16 cellular contexts compared by ENCODE assay signal in genomic region chr12:59723520-59723919, GRCh38.
DNase-seq lines count a peak whose midpoint lies in the region; ATAC-seq and TF ChIP-seq lines count a peak whose summit lies in the region.
"Had no signal": no experiment of that assay in that cellular context is flagged by ENCODE, and none has a peak within 500 bp of the region (broad histone marks: within the 10 kb centered on the region; RNA-seq: fewer than 3 reads in every experiment).

No MANE protein-coding gene starts in this region.

- no peaks in the 10 kb centered on the region for H4K20me1 ChIP-seq in IMR-90 (ENCODE audit: insufficient read depth, low read length)
- H4K20me1 ChIP-seq: BLaER1 had no signal

- H3K4ac ChIP-seq in IMR-90 (ENCODE audit: low read depth, low read length), result no peak overlapping the region

- H3K4me1 ChIP-seq in IMR-90 (ENCODE audit: control insufficient read depth, insufficient read depth, low read length) (no peaks in the 10 kb centered on the region), left lung (no peaks in the 10 kb centered on the region), subcutaneous abdominal adipose tissue (ENCODE audit: control insufficient read depth in 5 of 5, insufficient read depth in 5 of 5, low read length in 5 of 5) (peaks cover 0 to 29% (median 0%) of the 10 kb centered on the region in 5 donors)
- H3K4me1 ChIP-seq: BLaER1, HAP-1 had no signal

- no peak; the same call in 1 of the 2 replicates for ATAC-seq in IMR-90 (ENCODE audit: low read depth)
- peak; percentile 75 for ATAC-seq in left lung
- no peak for ATAC-seq in natural killer cell
- no peak for ATAC-seq in HG02981 (IDR thresholded peaks at IDR 0.05; ENCODE audit: unreplicated experiment)

- TF ChIP-seq CTCF in IMR-90 (conservative IDR thresholded peaks at IDR 0.05; ENCODE audit: low read depth, low read length), result no peak
- TF ChIP-seq CTCF in epithelial cell of esophagus (IDR thresholded peaks at IDR 0.05; ENCODE audit: insufficient read depth, low read depth, low read length, missing control alignments), result no peak
- no peak for TF ChIP-seq CTCF in left lung (IDR thresholded peaks at IDR 0.05)
- no peak for TF ChIP-seq CTCF in natural killer cell (IDR thresholded peaks at IDR 0.05)

- H3K36me3 Mint-ChIP-seq in natural killer cell, result no peaks in the 10 kb centered on the region
- H3K36me3 Mint-ChIP-seq: IgD-negative memory B cell had no signal

- no peak overlapping the region for H2BK5ac ChIP-seq in IMR-90 (ENCODE audit: low read depth, low read length, poor library complexity, severe bottlenecking)

- H3K9me1 ChIP-seq in IMR-90 (ENCODE audit: insufficient read depth, low read length), result no peaks in the 10 kb centered on the region

- peaks cover 12 to 15% of the 10 kb centered on the region in 2 donors for H3K4me1 Mint-ChIP-seq in natural killer cell

- H3K27me3 ChIP-seq in IMR-90 (ENCODE audit: control insufficient read depth, insufficient read depth, low read length), result no peaks in the 10 kb centered on the region
- no peaks in the 10 kb centered on the region for H3K27me3 ChIP-seq in left lung
- no peaks in the 10 kb centered on the region for H3K27me3 ChIP-seq in subcutaneous abdominal adipose tissue (ENCODE audit: control insufficient read depth in 5 of 5, insufficient read depth in 4 of 5, low read length in 5 of 5)
- H3K27me3 ChIP-seq: BLaER1 had no signal

- intact Hi-C loops in IMR-90 (cut with micrococcal nuclease), result no loop called here
- intact Hi-C loops in left lung (cut with DNase I), result no loop called here
- intact Hi-C loops in natural killer cell (cut with micrococcal nuclease), result no loop called here

- H3K18ac ChIP-seq in IMR-90 (ENCODE audit: low read depth, low read length), result no peak overlapping the region

- H3K56ac ChIP-seq in IMR-90 (ENCODE audit: extremely low read depth, insufficient read depth, low read length), result no peak overlapping the region

- no peak overlapping the region for H4K91ac ChIP-seq in IMR-90 (ENCODE audit: insufficient read depth, low read depth, low read length)

- H3K27ac ChIP-seq in IMR-90 (ENCODE audit: insufficient read depth, low read length) (no peak overlapping the region), left lung (no peak overlapping the region), subcutaneous abdominal adipose tissue (ENCODE audit: low read depth, low read length) (peak overlapping the region; percentile 32)
- H3K27ac ChIP-seq: BLaER1 had no signal

- H4K8ac ChIP-seq in IMR-90 (ENCODE audit: low read depth in 2 of 2, low read length in 2 of 2), result no peak overlapping the region

- POLR2A ChIA-PET in IMR-90 (lab: Charles Lee; ENCODE audit: unreplicated experiment), result no interaction called here

- no TSS peak for BruUV-seq in IMR-90 (replicated peaks; lab: Mats Ljungman, UMichigan)

- no CpG with 5 or more reads among the region's 2 CpGs for WGBS in IMR-90 (ENCODE audit: extremely low coverage in 2 of 2, insufficient read length in 1 of 2), 2 experiments

- H3K9me3 Mint-ChIP-seq in natural killer cell, result no peaks in the 10 kb centered on the region
- H3K9me3 Mint-ChIP-seq: CD8-positive, alpha-beta memory T cell; IgD-negative memory B cell had no signal

- H2BK120ac ChIP-seq in IMR-90 (ENCODE audit: low read depth, low read length), result no peak overlapping the region

- H2AK5ac ChIP-seq in IMR-90 (ENCODE audit: low read depth, low read length), result no peak overlapping the region

- dilution Hi-C loops in IMR-90 (cut with HindIII; ENCODE audit: low sequenced_read_pairs, unreplicated experiment), result no loop called here

- no peaks in the 10 kb centered on the region for H3K27me3 Mint-ChIP-seq in natural killer cell (ENCODE audit: low read depth in 2 of 2)
- H3K27me3 Mint-ChIP-seq: CD8-positive, alpha-beta memory T cell; IgD-negative memory B cell had no signal

- no peak overlapping the region for H3K4me3 ChIP-seq in IMR-90 (ENCODE audit: insufficient read depth, low read depth, low read length)
- no peak overlapping the region for H3K4me3 ChIP-seq in epithelial cell of esophagus (ENCODE audit: low read length)
- no peak overlapping the region for H3K4me3 ChIP-seq in left lung
- no peak overlapping the region for H3K4me3 ChIP-seq in subcutaneous abdominal adipose tissue (ENCODE audit: low read depth in 1 of 5, low read length in 5 of 5)
- H3K4me3 ChIP-seq: BLaER1, HAP-1 had no signal

- CTCF ChIA-PET in IMR-90 (lab: Yijun Ruan, JAX), result no interaction called here

- H3K27ac Mint-ChIP-seq in natural killer cell, result no peak overlapping the region
- H3K27ac Mint-ChIP-seq: CD8-positive, alpha-beta memory T cell; IgD-negative memory B cell had no signal

- DNase-seq in IMR-90 (peak; percentile 40), epithelial cell of esophagus (ENCODE audit: low read depth) (peak; percentile 36), left lung (no peak), natural killer cell (no peak), NCI-H2171 treated with DMSO at 0.1 percent for 48 hours (lab: John Stamatoyannopoulos, UW) (no peak)
- DNase-seq: 8988T; AML-193; CD8-positive, alpha-beta memory T cell; DND-41; GF-D8 had no signal

- H2AK9ac ChIP-seq in IMR-90 (replicated peaks; ENCODE audit: low read depth, low read length, poor library complexity), result no peak overlapping the region

- H3K9ac ChIP-seq in IMR-90 (ENCODE audit: low read depth, low read length), result no peak overlapping the region
- H3K9ac ChIP-seq in subcutaneous abdominal adipose tissue (ENCODE audit: low read length in 5 of 5), result no peak overlapping the region
- H3K9ac ChIP-seq: BLaER1 had no signal

- no peak for TF ChIP-seq POLR2A in IMR-90 (IDR thresholded peaks at IDR 0.05; ENCODE audit: low read depth, low read length)

- H3K79me1 ChIP-seq in IMR-90 (ENCODE audit: low read depth in 1 of 2, low read length in 2 of 2), result no peaks in the 10 kb centered on the region

- H2BK20ac ChIP-seq in IMR-90 (ENCODE audit: low read depth, low read length), result no peak overlapping the region

- no peak overlapping the region for H3K4me3 Mint-ChIP-seq in natural killer cell
- H3K4me3 Mint-ChIP-seq: CD8-positive, alpha-beta memory T cell; IgD-negative memory B cell had no signal

- no peak overlapping the region for H2BK15ac ChIP-seq in IMR-90 (ENCODE audit: low read depth, low read length)

- H4K5ac ChIP-seq in IMR-90 (ENCODE audit: low read depth, low read length), result no peak overlapping the region

- no peak overlapping the region for H3K14ac ChIP-seq in IMR-90 (replicated peaks; ENCODE audit: low read depth, low read length)

- in situ Hi-C loops in IMR-90 (cut with MboI; ENCODE audit: low sequenced_read_pairs), result no loop called here

- no peaks in the 10 kb centered on the region for H3K9me3 ChIP-seq in IMR-90 (ENCODE audit: control insufficient read depth, insufficient read depth, low read length)
- H3K9me3 ChIP-seq in left lung, result no peaks in the 10 kb centered on the region
- no peaks in the 10 kb centered on the region for H3K9me3 ChIP-seq in subcutaneous abdominal adipose tissue (ENCODE audit: control insufficient read depth in 5 of 5, low read length in 5 of 5)
- H3K9me3 ChIP-seq: BLaER1, Caco-2, HAP-1 had no signal

- H3K23ac ChIP-seq in IMR-90 (ENCODE audit: low read depth, low read length), result no peak overlapping the region

- H2AFZ ChIP-seq in IMR-90 (replicated peaks; ENCODE audit: low read length, poor library complexity), result no peak overlapping the region

- no peak for TF ChIP-seq RAD21 in IMR-90 (IDR thresholded peaks at IDR 0.05; ENCODE audit: low read length)

- H3K36me3 ChIP-seq in IMR-90 (ENCODE audit: control insufficient read depth, insufficient read depth, low read length), result no peaks in the 10 kb centered on the region
- no peaks in the 10 kb centered on the region for H3K36me3 ChIP-seq in left lung
- H3K36me3 ChIP-seq in subcutaneous abdominal adipose tissue (ENCODE audit: control insufficient read depth in 5 of 5, insufficient read depth in 5 of 5, low read length in 5 of 5), result peaks cover 0 to 4% (median 0%) of the 10 kb centered on the region in 5 donors
- H3K36me3 ChIP-seq: BLaER1, HAP-1 had no signal

- H3K4me2 ChIP-seq in IMR-90 (ENCODE audit: low read depth, low read length), result no peak overlapping the region
- H3K4me2 ChIP-seq: BLaER1 had no signal

TF ChIP-seq in IMR-90, 13 proteins besides CTCF, POLR2A, EP300 and RAD21:
- TF ChIP-seq CEBPB (IDR thresholded peaks at IDR 0.05; ENCODE audit: low read depth, low read length) (peak; percentile 92), MAZ (IDR thresholded peaks at IDR 0.05; ENCODE audit: borderline replicate concordance, low read depth, low read length) (no peak)

Comparison
In these comparisons a context has a peak if more than half of its experiments do, and no peak if none do; other contexts are left out.
1. DNase-seq: peak in IMR-90 (single experiment) and epithelial cell of esophagus (single experiment); none in left lung (0 of 2), natural killer cell (single experiment) and NCI-H2171 treated with DMSO at 0.1 percent for 48 hours (single experiment).